Comparison of ENCODE assay signal across 1 cellular context in genomic region chr2:201907128-201907886, GRCh38.
A peak's percentile ranks its signal among the peaks of the same experiment; 100 is the strongest.
TF ChIP-seq lines count a peak whose summit lies in the region.

No MANE protein-coding gene starts in this region.

TF ChIP-seq in K562, 482 proteins besides CTCF, POLR2A, EP300 and RAD21 (continued from another document and continues in another):
- TF ChIP-seq PYGO2 (tag; IDR thresholded peaks at IDR 0.05) (no peak), TAL1 (IDR thresholded peaks at IDR 0.05) (peak; percentile 87), TCF15 (CRISPR knock-in tag; IDR thresholded peaks at IDR 0.05) (no peak), MCM5 (IDR thresholded peaks at IDR 0.05; ENCODE audit: low read depth) (no peak), MTA1 (IDR thresholded peaks at IDR 0.05; ENCODE audit: borderline replicate concordance) (peak; percentile 57; the same call in 1 of the 2 replicates), L3MBTL2 (IDR thresholded peaks at IDR 0.05) (peak; percentile 89), TEAD1 (CRISPR knock-in tag; IDR thresholded peaks at IDR 0.05) (0 out of 4 replicates have a peak, but pooled peaks of 1 of the 2 experiments have one; percentile 39), TBL1XR1 (IDR thresholded peaks at IDR 0.05; ENCODE audit: low read length in 2 of 2) (peak in 1 of 2 experiments; percentile 41; a peak in 1 of 4 replicates), TAF7 (tag; IDR thresholded peaks at IDR 0.05) (no peak), DMBX1 (CRISPR knock-in tag; IDR thresholded peaks at IDR 0.05; ENCODE audit: borderline replicate concordance) (peak; percentile 52; the same call in 1 of the 2 replicates), NFIC (IDR thresholded peaks at IDR 0.05) (peak; percentile 85), STAT5A (IDR thresholded peaks at IDR 0.05; ENCODE audit: borderline replicate concordance, low read length) (peak; percentile 70), SOX6 (IDR thresholded peaks at IDR 0.05) (peak; percentile 83), ZNF224 (CRISPR knock-in tag; IDR thresholded peaks at IDR 0.05) (no peak), PBX2 (CRISPR knock-in tag; IDR thresholded peaks at IDR 0.05; ENCODE audit: low read depth) (no peak), PBX2 (tag; conservative IDR thresholded peaks at IDR 0.05; ENCODE audit: low read depth) (peak; percentile 38; the same call in 1 of the 2 replicates), TFAP4 (CRISPR knock-in tag; IDR thresholded peaks at IDR 0.05; ENCODE audit: borderline replicate concordance) (peak; percentile 77), TGIF2 (CRISPR knock-in tag; IDR thresholded peaks at IDR 0.05) (no peak), NFATC3 (IDR thresholded peaks at IDR 0.05) (peak; percentile 64; the same call in 1 of the 2 replicates), ZBTB9 (CRISPR knock-in tag; IDR thresholded peaks at IDR 0.05) (no peak), PHB2 (IDR thresholded peaks at IDR 0.05; ENCODE audit: low read depth) (0 out of 2 replicates have a peak, but pooled peaks have one; percentile 55), BDP1 (IDR thresholded peaks at IDR 0.05; ENCODE audit: insufficient read depth, insufficient read length) (no peak), SIX5 (IDR thresholded peaks at IDR 0.05; ENCODE audit: borderline replicate concordance in 1 of 2, insufficient read depth in 1 of 2, low read depth in 1 of 2, low read length in 2 of 2) (no peak), KDM1A (IDR thresholded peaks at IDR 0.05) (peak; percentile 42 to 49; a peak in 3 of 4 replicates), HDAC1 (IDR thresholded peaks at IDR 0.05) (peak in 1 of 2 experiments; percentile 67; a peak in 2 of 4 replicates), SMARCC2 (IDR thresholded peaks at IDR 0.05; ENCODE audit: low read depth) (peak; percentile 31; the same call in 1 of the 2 replicates), ZNF24 (IDR thresholded peaks at IDR 0.05) (peak; percentile 97), RAD51 (IDR thresholded peaks at IDR 0.05; ENCODE audit: borderline replicate concordance, low read depth) (peak; percentile 29; the same call in 1 of the 2 replicates), MTA3 (IDR thresholded peaks at IDR 0.05; ENCODE audit: borderline replicate concordance) (peak; percentile 50; the same call in 1 of the 2 replicates), BRCA1 (IDR thresholded peaks at IDR 0.05) (no peak), BRCA1 (CRISPR knock-in tag; IDR thresholded peaks at IDR 0.05) (no peak), E2F6 (IDR thresholded peaks at IDR 0.05; ENCODE audit: borderline replicate concordance in 1 of 2, extremely low read depth in 1 of 2, insufficient read depth in 1 of 2, insufficient read length in 1 of 2, low read depth in 1 of 2, low read length in 1 of 2, poor library complexity in 1 of 2, severe bottlenecking in 1 of 2) (peak in 1 of 2 experiments; percentile 34), PKNOX1 (IDR thresholded peaks at IDR 0.05) (peak; percentile 81), USF1 (CRISPR knock-in tag; IDR thresholded peaks at IDR 0.05) (peak; percentile 39; the same call in 1 of the 2 replicates), TCF3 (CRISPR knock-in tag; IDR thresholded peaks at IDR 0.05) (peak; percentile 85), DEAF1 (CRISPR knock-in tag; IDR thresholded peaks at IDR 0.05) (no peak), POLR2AphosphoS5 (IDR thresholded peaks at IDR 0.05; ENCODE audit: control insufficient read depth, insufficient read depth, low read depth, low read length) (peak; percentile 60; the same call in 1 of the 2 replicates), ZNF511 (CRISPR knock-in tag; IDR thresholded peaks at IDR 0.05) (no peak), CTBP1 (IDR thresholded peaks at IDR 0.05; ENCODE audit: borderline replicate concordance) (peak; percentile 56; the same call in 1 of the 2 replicates), MLLT1 (IDR thresholded peaks at IDR 0.05) (peak in 1 of 2 experiments; percentile 73; a peak in 1 of 4 replicates), FOXM1 (IDR thresholded peaks at IDR 0.05; ENCODE audit: low read depth) (peak; percentile 52; the same call in 1 of the 2 replicates), FOXM1 (CRISPR knock-in tag; IDR thresholded peaks at IDR 0.05; ENCODE audit: low read depth) (no peak), CBX5 (IDR thresholded peaks at IDR 0.05; ENCODE audit: borderline replicate concordance, low read depth) (no peak), CCNT2 (IDR thresholded peaks at IDR 0.05; ENCODE audit: borderline replicate concordance, extremely low read depth, insufficient read length, low read depth, low read length) (peak; percentile 43), PML (IDR thresholded peaks at IDR 0.05; ENCODE audit: low read length) (peak; percentile 75; the same call in 1 of the 2 replicates), MNT (conservative IDR thresholded peaks at IDR 0.05) (peak; percentile 73 to 85), CBFA2T3 (IDR thresholded peaks at IDR 0.05) (peak; percentile 96), HMGXB4 (CRISPR knock-in tag; IDR thresholded peaks at IDR 0.05) (no peak), RFX1 (IDR thresholded peaks at IDR 0.05) (no peak), ZFP30 (CRISPR knock-in tag; IDR thresholded peaks at IDR 0.05; ENCODE audit: borderline replicate concordance) (no peak), ETV5 (CRISPR knock-in tag; IDR thresholded peaks at IDR 0.05; ENCODE audit: low read depth) (no peak), ZNF57 (CRISPR knock-in tag; IDR thresholded peaks at IDR 0.05) (no peak), TEAD4 (IDR thresholded peaks at IDR 0.05; ENCODE audit: low read length) (peak; percentile 91), TEAD4 (CRISPR knock-in tag; IDR thresholded peaks at IDR 0.05; ENCODE audit: borderline replicate concordance) (no peak), NCOR1 (IDR thresholded peaks at IDR 0.05) (peak; percentile 80), ELF2 (CRISPR knock-in tag; IDR thresholded peaks at IDR 0.05) (no peak), EZH2 (IDR thresholded peaks at IDR 0.05; ENCODE audit: borderline replicate concordance, low read depth, low read length) (no peak)
